Comparison of ENCODE assay signal across 27 cellular contexts in the genomic region with DNA sequence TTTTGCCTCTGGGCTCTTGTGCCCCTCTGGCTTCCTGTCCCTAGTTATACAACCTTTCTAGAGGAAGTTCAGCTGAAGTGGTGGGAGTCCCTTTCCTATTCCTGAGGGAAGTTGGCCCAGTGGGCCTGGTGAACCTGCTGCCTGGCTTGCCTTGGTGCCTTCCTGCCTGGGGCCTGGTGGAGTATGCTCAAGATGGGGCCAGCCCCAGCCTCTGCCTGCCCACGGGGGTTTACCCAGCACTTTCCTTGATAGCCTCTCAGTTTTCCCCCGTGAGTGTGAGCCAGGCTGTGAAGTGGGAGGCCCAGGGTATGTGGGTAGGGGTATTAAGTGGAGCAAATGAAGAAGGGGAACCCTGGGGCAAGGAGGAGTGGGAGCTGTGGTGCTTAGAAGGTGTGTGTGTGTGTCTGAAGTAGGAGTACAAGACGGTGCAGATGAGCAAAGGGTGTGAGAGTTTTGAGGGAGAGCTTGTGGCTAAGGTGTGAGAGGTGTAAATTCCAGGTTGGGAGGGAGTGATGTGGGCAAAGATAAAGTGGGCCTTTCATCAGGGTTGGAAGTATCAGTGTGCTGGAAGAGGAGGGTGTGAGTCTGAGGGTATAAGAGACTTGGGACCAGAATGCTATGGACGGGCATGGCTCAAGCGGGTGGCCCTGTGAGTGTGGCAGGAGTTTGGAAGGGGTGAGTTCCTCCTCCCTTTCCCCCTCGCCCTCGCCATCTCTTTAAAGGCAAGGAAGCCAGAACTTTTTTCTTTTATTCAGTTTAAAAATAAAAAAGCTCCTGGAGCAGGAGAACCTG. TPM values are rescaled to one million over a fixed set of nuclear protein-coding genes. Genes with fewer than 3 reads are reported as not detected.
DNase-seq lines count a peak whose midpoint lies in the region; ATAC-seq, FAIRE-seq and TF ChIP-seq lines count a peak whose summit lies in the region.
"Had no signal": no experiment of that assay in that cellular context is flagged by ENCODE, and none has a peak within 500 bp of the region (broad histone marks: within the 10 kb centered on the region; RNA-seq: fewer than 3 reads in every experiment).

No MANE protein-coding gene starts in this region.

- H3K27me3 ChIP-seq in GM12878 (replicated peaks in 1 of 2; ENCODE audit: control insufficient read depth in 2 of 2, insufficient read depth in 2 of 2, low read length in 1 of 2), result peaks cover 20 to 37% of the 10 kb centered on the region in 2 experiments

- no peaks in the 10 kb centered on the region for H3K79me2 ChIP-seq in GM12878 (ENCODE audit: control insufficient read depth, insufficient read depth, low read length)

- in situ Hi-C loops in GM12878 (cut with MboI), result no loop called here

- peaks cover 11% of the 10 kb centered on the region for H3K4me1 ChIP-seq in GM12878 (ENCODE audit: control insufficient read depth, insufficient read depth, low read length)
- H3K4me1 ChIP-seq: BE2C had no signal

- no peaks in the 10 kb centered on the region for H3K9me3 ChIP-seq in GM12878 (replicated peaks; ENCODE audit: control insufficient read depth, insufficient read depth, low read length)
- H3K9me3 ChIP-seq: BE2C, lower lobe of right lung had no signal

- TF ChIP-seq CTCF in GM12878 (IDR thresholded peaks at IDR 0.05 in 2 of 3, conservative IDR thresholded peaks at IDR 0.05 in 1 of 3; ENCODE audit: control insufficient read depth in 2 of 3, extremely low read depth in 1 of 3, insufficient read depth in 1 of 3, low read depth in 3 of 3, low read length in 3 of 3) (no peak), natural killer cell (IDR thresholded peaks at IDR 0.05) (no peak)

- intact Hi-C loops in GM12878 (cut with micrococcal nuclease; ENCODE audit: unreplicated experiment) (no loop called here), natural killer cell (cut with micrococcal nuclease) (no loop called here)

- no peaks in the 10 kb centered on the region for H3K36me3 ChIP-seq in GM12878 (ENCODE audit: control insufficient read depth in 2 of 2, insufficient read depth in 2 of 2, low read length in 1 of 2)
- H3K36me3 ChIP-seq: BE2C, lower lobe of right lung had no signal

- CTCF ChIA-PET in GM12878 (lab: Yijun Ruan, JAX), result interaction anchor here (1.3 kb wide), 1 partner anchor 9 kb away, joined by 4 read pairs; no protein-coding TSS in a partner anchor

- POLR2A ChIA-PET in GM12878 (lab: Charles Lee), result no interaction called here

- H3K4me2 ChIP-seq in GM12878 (ENCODE audit: control insufficient read depth, insufficient read depth), result no peak overlapping the region

- H3K4me3 Mint-ChIP-seq in natural killer cell, result peak overlapping the region; percentile 49
- H3K4me3 Mint-ChIP-seq: activated CD4-positive, alpha-beta T cell treated with anti-CD3 and anti-CD28 coated beads, Interleukin-2, amount 10 ng/mL, durations not matched to agents 24 days and 14 days had no signal

- ATAC-seq in activated naive CD4-positive, alpha-beta T cell treated with anti-CD3 and anti-CD28 coated beads, Interleukin-2, amount 50 U/mL, for 72 hours, result peak; percentile 9 to 36
- ATAC-seq in GM12878, result no peak
- peak in 1 of 3 donors; percentile 1 for ATAC-seq in natural killer cell
- ATAC-seq in GM18858 (IDR thresholded peaks at IDR 0.05; ENCODE audit: unreplicated experiment), result no peak
- no peak for ATAC-seq in GM21423 (IDR thresholded peaks at IDR 0.05; ENCODE audit: unreplicated experiment)
- ATAC-seq: lower lobe of right lung had no signal

- H3K27ac Mint-ChIP-seq in activated naive CD4-positive, alpha-beta T cell treated with anti-CD3 and anti-CD28 coated beads, Interleukin-2, amount 50 U/mL, for 72 hours, result no peak overlapping the region
- H3K27ac Mint-ChIP-seq in natural killer cell, result no peak overlapping the region
- H3K27ac Mint-ChIP-seq: activated CD4-positive, alpha-beta T cell treated with anti-CD3 and anti-CD28 coated beads, Interleukin-2, amount 10 ng/mL, durations not matched to agents 24 days and 14 days; activated T-helper 2 cell treated with anti-CD3 and anti-CD28 coated beads, Interferon-gamma antibody, Interleukin-2, Interleukin-4, amounts not matched to agents 10 μg/mL and 5 μg/mL and 100 μg/mL, durations not matched to agents 14 hours and 24 hours and 36 hours had no signal

- no peak for TF ChIP-seq RAD21 in GM12878 (IDR thresholded peaks at IDR 0.05; ENCODE audit: insufficient read depth, low read depth, low read length)

- WGBS in GM12878 (ENCODE audit: insufficient coverage, insufficient replicate concordance, low lambda C conversion rate, missing lambda C conversion rate), result 32% methylated on average over 7 of the region's 7 CpGs

- H3K9me3 Mint-ChIP-seq in activated naive CD4-positive, alpha-beta T cell treated with anti-CD3 and anti-CD28 coated beads, Interleukin-2, amount 50 U/mL, for 72 hours, result no peaks in the 10 kb centered on the region
- no peaks in the 10 kb centered on the region for H3K9me3 Mint-ChIP-seq in natural killer cell
- H3K9me3 Mint-ChIP-seq: activated CD4-positive, alpha-beta T cell treated with anti-CD3 and anti-CD28 coated beads, Interleukin-2, amount 10 ng/mL, durations not matched to agents 24 days and 14 days; activated T-helper 2 cell treated with anti-CD3 and anti-CD28 coated beads, Interferon-gamma antibody, Interleukin-2, Interleukin-4, amounts not matched to agents 10 μg/mL and 5 μg/mL and 100 μg/mL, durations not matched to agents 14 hours and 24 hours and 36 hours had no signal

- no peak overlapping the region for H2AFZ ChIP-seq in GM12878 (ENCODE audit: control insufficient read depth, low read depth, low read length)

- no peak for DNase-seq in activated naive CD4-positive, alpha-beta T cell treated with anti-CD3 and anti-CD28 coated beads, Interleukin-2, amount 50 U/mL, for 72 hours (ENCODE audit: low spot score in 2 of 2)
- DNase-seq in activated naive CD4-positive, alpha-beta T cell (lab: John Stamatoyannopoulos, UW), result no peak
- DNase-seq in GM12878 (ENCODE audit: low read depth, low spot score), result no peak
- DNase-seq in natural killer cell, result no peak
- no peak for DNase-seq in GDM1 (lab: John Stamatoyannopoulos, UW)
- DNase-seq in NOMO-1 treated with dmso at 0.1 percent for 144 hours (lab: John Stamatoyannopoulos, UW; ENCODE audit: unreplicated experiment), result no peak
- DNase-seq: activated CD4-positive, alpha-beta T cell treated with anti-CD3 and anti-CD28 coated beads, Interleukin-2, amount 10 ng/mL, durations not matched to agents 24 days and 14 days; BE2C; cortex of kidney; DMS53; GF-D8; lower lobe of right lung; NCI-H1092; NCI-H187 treated with DMSO at 0.1 percent for 48 hours had no signal

- RAD21 ChIA-PET in GM12878 (lab: Charles Lee; ENCODE audit: unreplicated experiment), result no interaction called here

- H3K36me3 Mint-ChIP-seq in activated naive CD4-positive, alpha-beta T cell treated with anti-CD3 and anti-CD28 coated beads, Interleukin-2, amount 50 U/mL, for 72 hours, result peaks cover 0 to 14% of the 10 kb centered on the region in 2 donors
- no peaks in the 10 kb centered on the region for H3K36me3 Mint-ChIP-seq in natural killer cell

- H3K27ac ChIP-seq in GM12878 (ENCODE audit: control insufficient read depth, insufficient read depth), result no peak overlapping the region
- H3K27ac ChIP-seq: lower lobe of right lung, SK-N-MC had no signal

- no peak for TF ChIP-seq POLR2A in GM12878 (IDR thresholded peaks at IDR 0.05; ENCODE audit: low read depth, low read length)

- no peak overlapping the region for H3K4me3 ChIP-seq in GM12878
- H3K4me3 ChIP-seq: lower lobe of right lung, SK-N-MC had no signal

- BruUV-seq in GM12878 (replicated peaks; lab: Mats Ljungman, UMichigan), result no TSS peak

- H3K27me3 Mint-ChIP-seq in natural killer cell (ENCODE audit: low read depth in 2 of 2), result peaks cover 60 to 83% of the 10 kb centered on the region in 2 donors

- TF ChIP-seq EP300 in GM12878 (IDR thresholded peaks at IDR 0.05; ENCODE audit: borderline replicate concordance in 1 of 2, control insufficient read depth in 1 of 2, low read depth in 2 of 2, low read length in 2 of 2), result no peak

- peaks cover 28 to 61% of the 10 kb centered on the region in 2 donors for H3K4me1 Mint-ChIP-seq in natural killer cell

- no peak overlapping the region for H3K9ac ChIP-seq in GM12878 (ENCODE audit: control insufficient read depth, insufficient read depth, low read length)

- SMC1A ChIA-PET in GM12878 (lab: Charles Lee; ENCODE audit: uncharacterized antibody, unreplicated experiment), result no interaction called here

- no peaks in the 10 kb centered on the region; the same call in 1 of the 2 replicates for H4K20me1 ChIP-seq in GM12878 (ENCODE audit: control insufficient read depth, insufficient read depth)

- FAIRE-seq in GM12878 (lab: Jason Lieb, UNC), result no peak
- FAIRE-seq: bronchial epithelial cell, endometrium, H54, keratinocyte, urothelium cell line had no signal

TF ChIP-seq in GM12878, 131 proteins besides CTCF, POLR2A, EP300 and RAD21:
- TF ChIP-seq STAT3 (IDR thresholded peaks at IDR 0.05; ENCODE audit: low read depth, low read length), result no peak
- 0 out of 2 replicates have a peak, but pooled peaks have one; percentile 39 for TF ChIP-seq HDGF (IDR thresholded peaks at IDR 0.05)
- no peak for TF ChIP-seq FOXM1 (IDR thresholded peaks at IDR 0.05; ENCODE audit: low read depth, low read length)
- no peak for TF ChIP-seq ZSCAN29 (IDR thresholded peaks at IDR 0.05)
- 0 out of 4 replicates have a peak, but pooled peaks of 1 of the 2 experiments have one; percentile 16 for TF ChIP-seq IKZF2 (IDR thresholded peaks at IDR 0.05)

RNA-seq across cellular contexts. Expression of a gene that starts 10.9 kb away (rescaled TPM):
- total RNA-seq in activated naive CD4-positive, alpha-beta T cell treated with anti-CD3 and anti-CD28 coated beads, Interleukin-2, amount 50 U/mL, for 72 hours, result not detected
- not detected in 2 replicates for total RNA-seq in GM12878 (2013; cell fraction: nucleolus; rRNA removed)
- not detected in 2 replicates for total RNA-seq in GM12878 (2014; rRNA removed)
- total RNA-seq in GM12878 (2014; rRNA removed; fragmentation: Illumina TruSeq; extraction: Trizol), result not detected in 2 replicates
- total RNA-seq in GM12878 (2021), result not detected in 2 replicates
- not detected for polyA plus RNA-seq in GM12878 (2011; ENCODE audit: low read depth)
- polyA plus RNA-seq in GM12878 (2011; rRNA removed), result not detected in 2 replicates
- polyA plus RNA-seq in GM12878 (2011; cell fraction: cytosol; rRNA removed), result not detected in 2 replicates
- polyA plus RNA-seq in GM12878 (2011; cell fraction: nucleus; rRNA removed), result 0.10 and 0.15 TPM in 2 replicates
- polyA plus RNA-seq in GM12878 (2012), result not detected in 2 replicates
- not detected in 2 replicates for polyA plus RNA-seq in GM12878 (2014; fragmentation: Illumina TruSeq; extraction: Trizol)
- not detected for polyA plus RNA-seq in GM12878 (2014; fragmentation: Nextera tagmentation; extraction: Ambion mirVana)
- not detected in 2 replicates for polyA plus RNA-seq in GM12878 (2014; rRNA removed)
- not detected for polyA plus RNA-seq in GM12878 (2016; fragmentation: Nextera tagmentation; extraction: Ambion mirVana)
- polyA minus RNA-seq in GM12878 (2011; rRNA and poly(A)+ RNA removed), result not detected in 2 replicates
- not detected in 2 replicates for polyA minus RNA-seq in GM12878 (2011; cell fraction: cytosol; rRNA and poly(A)+ RNA removed)
- polyA minus RNA-seq in GM12878 (2011; cell fraction: nucleus; rRNA and poly(A)+ RNA removed), result not detected in 2 replicates
- not detected for total RNA-seq in natural killer cell
- total RNA-seq: bronchial epithelial cell; fibroblast of lung; lower lobe of right lung; pulmonary artery endothelial cell; skeletal muscle tissue; T-helper 2 cell treated with Interferon-gamma antibody and Interleukin-4, amounts not matched to agents 100 ng/mL and 5 ng/mL, for 36 hours had no signal
- polyA plus RNA-seq: fibroblast of lung, keratinocyte had no signal

Comparison
In these comparisons a context has a peak if more than half of its experiments do, and no peak if none do; other contexts are left out.
1. ATAC-seq: peak in activated naive CD4-positive, alpha-beta T cell treated with anti-CD3 and anti-CD28 coated beads, Interleukin-2, amount 50 U/mL, for 72 hours (2 of 2); none in GM12878 (single experiment), GM18858 (single experiment) and GM21423 (single experiment).